14 cellular contexts compared by ENCODE assay signal in the genomic region with DNA sequence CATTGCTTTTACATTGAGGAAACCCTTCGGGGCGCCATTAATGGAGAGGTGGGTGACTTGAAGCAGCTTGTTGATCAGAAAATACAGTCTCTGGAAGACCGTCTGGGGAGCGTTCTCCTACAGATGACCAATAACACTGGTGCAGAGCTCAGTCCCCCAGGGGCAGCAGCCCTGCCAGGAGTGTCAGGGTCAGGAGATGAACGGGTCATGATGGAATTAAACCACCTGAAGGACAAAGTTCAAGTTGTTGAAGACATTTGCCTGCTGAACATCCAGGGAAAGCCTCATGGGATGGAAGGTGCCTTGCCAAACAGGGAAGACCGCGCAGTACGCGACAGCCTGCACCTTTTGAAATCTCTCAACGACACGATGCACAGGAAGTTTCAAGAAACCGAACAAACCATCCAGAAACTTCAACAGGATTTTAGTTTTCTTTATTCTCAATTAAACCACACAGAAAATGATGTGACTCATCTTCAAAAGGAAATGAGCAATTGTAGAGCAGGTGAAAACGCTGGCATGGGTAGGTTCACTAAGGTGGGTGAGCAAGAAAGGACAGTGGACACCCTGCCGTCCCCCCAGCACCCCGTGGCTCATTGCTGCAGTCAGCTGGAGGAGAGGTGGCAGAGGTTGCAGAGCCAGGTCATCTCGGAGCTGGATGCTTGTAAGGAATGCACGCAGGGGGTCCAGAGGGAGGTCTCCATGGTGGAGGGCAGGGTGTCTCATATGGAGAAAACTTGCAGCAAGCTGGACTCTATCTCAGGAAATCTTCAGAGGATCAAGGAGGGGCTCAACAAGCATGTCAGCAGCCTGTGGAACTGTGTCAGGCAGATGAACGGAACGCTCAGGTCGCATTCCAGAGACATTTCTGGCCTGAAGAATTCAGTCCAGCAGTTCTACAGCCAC. TPM values are rescaled to one million over a fixed set of nuclear protein-coding genes. Genes with fewer than 3 reads are reported as not detected.
DNase-seq lines count a peak whose midpoint lies in the region; ATAC-seq and TF ChIP-seq lines count a peak whose summit lies in the region.
"Had no signal": no experiment of that assay in that cellular context is flagged by ENCODE, and none has a peak within 500 bp of the region (broad histone marks: within the 10 kb centered on the region; RNA-seq: fewer than 3 reads in every experiment).

No MANE protein-coding gene starts in this region.

- ATAC-seq in natural killer cell treated with Interleukin-12 subunit alpha and Interleukin-12 subunit beta and Interleukin-15 and Interleukin-18, amount 100 ng/mL, for 72 hours, result no peak
- no peak for ATAC-seq in natural killer cell
- peak; percentile 86 to 89 for ATAC-seq in activated T-cell treated with anti-CD3 and anti-CD28 coated beads, Interleukin-2, amount 50 U/mL, for 4 hours
- peak; percentile 17 for ATAC-seq in effector memory CD8-positive, alpha-beta T cell (replicated peaks)
- peak; percentile 92 for ATAC-seq in stimulated activated naive CD8-positive, alpha-beta T cell treated with anti-CD3 and anti-CD28 coated beads, Interleukin-15, amount 100 ng/mL, for 72 hours
- no peak for ATAC-seq in GM18519 (IDR thresholded peaks at IDR 0.05; ENCODE audit: low FRiP score, unreplicated experiment)
- no peak for ATAC-seq in HG03159 (IDR thresholded peaks at IDR 0.05; ENCODE audit: unreplicated experiment)
- ATAC-seq: left lung, psoas muscle had no signal

- peaks cover 11 to 23% of the 10 kb centered on the region in 2 donors for H3K4me1 Mint-ChIP-seq in natural killer cell treated with Interleukin-12 subunit alpha and Interleukin-12 subunit beta and Interleukin-15 and Interleukin-18, amount 100 ng/mL, for 72 hours (ENCODE audit: low read depth in 2 of 2)
- H3K4me1 Mint-ChIP-seq in natural killer cell (peaks cover 11 to 18% of the 10 kb centered on the region in 2 donors), HFFc6 (ENCODE audit: low read depth) (peaks cover 22% of the 10 kb centered on the region)
- H3K4me1 Mint-ChIP-seq in activated T-cell treated with anti-CD3 and anti-CD28 coated beads, Interleukin-2, amount 50 U/mL, for 4 hours (ENCODE audit: low read depth), result peaks cover 41% of the 10 kb centered on the region
- H3K4me1 Mint-ChIP-seq in effector memory CD8-positive, alpha-beta T cell (ENCODE audit: low read depth in 2 of 2), result peaks cover 21 to 25% of the 10 kb centered on the region in 2 donors
- H3K4me1 Mint-ChIP-seq in stimulated activated naive CD8-positive, alpha-beta T cell treated with anti-CD3 and anti-CD28 coated beads, Interleukin-15, amount 100 ng/mL, for 72 hours, result peaks cover 29% of the 10 kb centered on the region

- H3K27ac Mint-ChIP-seq in natural killer cell treated with Interleukin-12 subunit alpha and Interleukin-12 subunit beta and Interleukin-15 and Interleukin-18, amount 100 ng/mL, for 72 hours, result no peak overlapping the region
- H3K27ac Mint-ChIP-seq in natural killer cell (no peak overlapping the region), HFFc6 (no peak overlapping the region)
- H3K27ac Mint-ChIP-seq in effector memory CD8-positive, alpha-beta T cell, result peak overlapping the region in 1 of 2 donors; percentile 83
- peak overlapping the region in 1 of 2 donors; percentile 89 for H3K27ac Mint-ChIP-seq in stimulated activated naive CD8-positive, alpha-beta T cell treated with anti-CD3 and anti-CD28 coated beads, Interleukin-15, amount 100 ng/mL, for 72 hours

- H3K4me3 Mint-ChIP-seq in natural killer cell treated with Interleukin-12 subunit alpha and Interleukin-12 subunit beta and Interleukin-15 and Interleukin-18, amount 100 ng/mL, for 72 hours, result peak overlapping the region; percentile 16
- no peak overlapping the region for H3K4me3 Mint-ChIP-seq in natural killer cell
- H3K4me3 Mint-ChIP-seq in activated T-cell treated with anti-CD3 and anti-CD28 coated beads, Interleukin-2, amount 50 U/mL, for 4 hours, result peak overlapping the region; percentile 59
- peak overlapping the region; percentile 44 to 45 for H3K4me3 Mint-ChIP-seq in effector memory CD8-positive, alpha-beta T cell
- H3K4me3 Mint-ChIP-seq in stimulated activated naive CD8-positive, alpha-beta T cell treated with anti-CD3 and anti-CD28 coated beads, Interleukin-15, amount 100 ng/mL, for 72 hours, result peak overlapping the region; percentile 31 to 76
- H3K4me3 Mint-ChIP-seq in HFFc6, result no peak overlapping the region

- H3K9me3 Mint-ChIP-seq in natural killer cell treated with Interleukin-12 subunit alpha and Interleukin-12 subunit beta and Interleukin-15 and Interleukin-18, amount 100 ng/mL, for 72 hours, result peaks cover 11% of the 10 kb centered on the region
- H3K9me3 Mint-ChIP-seq in natural killer cell (peaks cover 1 to 5% of the 10 kb centered on the region in 2 donors), HFFc6 (peaks cover 5% of the 10 kb centered on the region; the same call in 1 of the 2 replicates)
- H3K9me3 Mint-ChIP-seq in activated T-cell treated with anti-CD3 and anti-CD28 coated beads, Interleukin-2, amount 50 U/mL, for 4 hours, result peaks cover 10% of the 10 kb centered on the region
- H3K9me3 Mint-ChIP-seq in effector memory CD8-positive, alpha-beta T cell, result peaks cover 2 to 8% of the 10 kb centered on the region in 2 donors
- H3K9me3 Mint-ChIP-seq in stimulated activated naive CD8-positive, alpha-beta T cell treated with anti-CD3 and anti-CD28 coated beads, Interleukin-15, amount 100 ng/mL, for 72 hours, result peaks cover 24 to 31% of the 10 kb centered on the region in 2 donors

- H3K27me3 Mint-ChIP-seq in natural killer cell treated with Interleukin-12 subunit alpha and Interleukin-12 subunit beta and Interleukin-15 and Interleukin-18, amount 100 ng/mL, for 72 hours, result peaks cover 0 to 9% of the 10 kb centered on the region in 2 donors
- H3K27me3 Mint-ChIP-seq in natural killer cell (ENCODE audit: low read depth in 2 of 2) (peaks cover 0 to 5% of the 10 kb centered on the region in 2 donors), HFFc6 (ENCODE audit: insufficient read depth) (peaks cover 19% of the 10 kb centered on the region)
- H3K27me3 Mint-ChIP-seq in activated T-cell treated with anti-CD3 and anti-CD28 coated beads, Interleukin-2, amount 50 U/mL, for 4 hours (ENCODE audit: low read depth), result no peaks in the 10 kb centered on the region
- H3K27me3 Mint-ChIP-seq in effector memory CD8-positive, alpha-beta T cell, result peaks cover 0 to 4% of the 10 kb centered on the region in 2 donors
- no peaks in the 10 kb centered on the region for H3K27me3 Mint-ChIP-seq in stimulated activated naive CD8-positive, alpha-beta T cell treated with anti-CD3 and anti-CD28 coated beads, Interleukin-15, amount 100 ng/mL, for 72 hours

- no peak for DNase-seq in natural killer cell treated with Interleukin-12 subunit alpha and Interleukin-12 subunit beta and Interleukin-15 and Interleukin-18, amount 100 ng/mL, for 72 hours (ENCODE audit: low spot score)
- DNase-seq in natural killer cell (no peak), HFFc6 (no peak)
- DNase-seq in activated T-cell treated with anti-CD3 and anti-CD28 coated beads, Interleukin-2, amount 50 U/mL, for 4 hours, result no peak
- DNase-seq in effector memory CD8-positive, alpha-beta T cell, result no peak
- DNase-seq in stimulated activated naive CD8-positive, alpha-beta T cell treated with anti-CD3 and anti-CD28 coated beads, Interleukin-15, amount 100 ng/mL, for 72 hours, result no peak
- DNase-seq: DMS153; effector CD8-positive, alpha-beta T cell; left lung; NCI-H1048; NCI-H774; psoas muscle had no signal

- intact Hi-C loops in natural killer cell (cut with micrococcal nuclease), result no loop called here

- no peak for TF ChIP-seq CTCF in natural killer cell (IDR thresholded peaks at IDR 0.05)
- no peak for TF ChIP-seq CTCF in HFFc6 (IDR thresholded peaks at IDR 0.05)

- peaks cover 7% of the 10 kb centered on the region for H3K36me3 Mint-ChIP-seq in natural killer cell treated with Interleukin-12 subunit alpha and Interleukin-12 subunit beta and Interleukin-15 and Interleukin-18, amount 100 ng/mL, for 72 hours
- H3K36me3 Mint-ChIP-seq in natural killer cell, result peaks cover 8% of the 10 kb centered on the region
- peaks cover 1% of the 10 kb centered on the region for H3K36me3 Mint-ChIP-seq in activated T-cell treated with anti-CD3 and anti-CD28 coated beads, Interleukin-2, amount 50 U/mL, for 4 hours (ENCODE audit: insufficient read depth)
- H3K36me3 Mint-ChIP-seq in effector memory CD8-positive, alpha-beta T cell (ENCODE audit: insufficient read depth), result peaks cover 8% of the 10 kb centered on the region
- H3K36me3 Mint-ChIP-seq in HFFc6 (ENCODE audit: low read depth), result 0 out of 2 replicates have a peak, but pooled peaks cover 4% of the 10 kb centered on the region

RNA-seq across cellular contexts. Expression of a gene that starts 45.0 kb away (rescaled TPM):
- total RNA-seq in natural killer cell treated with Interleukin-12 subunit alpha and Interleukin-12 subunit beta and Interleukin-15 and Interleukin-18, amount 100 ng/mL, for 72 hours, result 10 to 100 TPM; 20.8 to 49.1 TPM
- total RNA-seq in natural killer cell, result 10 to 100 TPM in 1 of 3 donors, 1 to 10 TPM in 2; 8.4 to 25.6 (median 9.8) TPM
- total RNA-seq in activated T-cell treated with anti-CD3 and anti-CD28 coated beads, Interleukin-2, amount 50 U/mL, for 4 hours, result 10 to 100 TPM; 19.2 to 22.3 (median 21.5) TPM
- total RNA-seq in HFFc6 (2021; fragmentation: NEBNext Ultra II Directional; extraction: Animal tissue kit (Norgen Biotek cat#: 25700)), result 10 to 100 TPM in 1 of 6 experiments, 1 to 10 TPM in 5; 5.9 to 10.6 (median 8.2) TPM

Comparison
In these comparisons a context has a peak if more than half of its experiments do, and no peak if none do; other contexts are left out.
1. H3K4me3 Mint-ChIP-seq: peak in natural killer cell treated with Interleukin-12 subunit alpha and Interleukin-12 subunit beta and Interleukin-15 and Interleukin-18, amount 100 ng/mL, for 72 hours (single experiment), activated T-cell treated with anti-CD3 and anti-CD28 coated beads, Interleukin-2, amount 50 U/mL, for 4 hours (single experiment), effector memory CD8-positive, alpha-beta T cell (2 of 2) and stimulated activated naive CD8-positive, alpha-beta T cell treated with anti-CD3 and anti-CD28 coated beads, Interleukin-15, amount 100 ng/mL, for 72 hours (2 of 2); none in natural killer cell (single experiment) and HFFc6 (single experiment).
2. ATAC-seq: peak in activated T-cell treated with anti-CD3 and anti-CD28 coated beads, Interleukin-2, amount 50 U/mL, for 4 hours (2 of 2), effector memory CD8-positive, alpha-beta T cell (single experiment) and stimulated activated naive CD8-positive, alpha-beta T cell treated with anti-CD3 and anti-CD28 coated beads, Interleukin-15, amount 100 ng/mL, for 72 hours (single experiment); none in natural killer cell treated with Interleukin-12 subunit alpha and Interleukin-12 subunit beta and Interleukin-15 and Interleukin-18, amount 100 ng/mL, for 72 hours (0 of 2), natural killer cell (0 of 3), GM18519 (single experiment) and HG03159 (single experiment).